In genomic region chr12:47811581-47812484, GRCh38 we compare ENCODE assay signal across 8 cellular contexts. TPM values are rescaled to one million over a fixed set of nuclear protein-coding genes. Genes with fewer than 3 reads are reported as not detected.
DNase-seq lines count a peak whose midpoint lies in the region; ATAC-seq and TF ChIP-seq lines count a peak whose summit lies in the region.

No MANE protein-coding gene starts in this region.

- peak overlapping the region; percentile 94 to 99 (median 98) for H3K27ac Mint-ChIP-seq in naive thymus-derived CD8-positive, alpha-beta T cell

- no peak for TF ChIP-seq CTCF in AG10803 (conservative IDR thresholded peaks at IDR 0.05; ENCODE audit: low read length)

- peak overlapping the region; percentile 81 to 99 (median 88) for H3K4me3 Mint-ChIP-seq in naive thymus-derived CD8-positive, alpha-beta T cell

- peak overlapping the region; percentile 77 for H3K27ac ChIP-seq in ectodermal cell (ENCODE audit: insufficient read depth, low read depth, low read length, poor library complexity, severe bottlenecking)

- peak; percentile 80 for DNase-seq in AG10803 (ENCODE audit: low read depth)
- DNase-seq in NCI-H226: peak; percentile 84
- DNase-seq in naive thymus-derived CD8-positive, alpha-beta T cell: no peak
- no peak for DNase-seq in GDM1 (lab: John Stamatoyannopoulos, UW)
- DNase-seq in DMS53 treated with DMSO at 0.1 percent for 48 hours (lab: John Stamatoyannopoulos, UW; ENCODE audit: unreplicated experiment): no peak

- POLR2A ChIA-PET in naive thymus-derived CD8-positive, alpha-beta T cell (lab: Charles Lee): interaction anchor here (0.5 to 22.6 kb wide), 15 partner anchors 7 to 392 kb away, joined by 3 to 514 read pairs (median 8); partner anchors contain the start of genes ASB8, HDAC7 and RPAP3

- H3K9me3 ChIP-seq in ectodermal cell (ENCODE audit: control insufficient read depth, low read length): no peaks in the 10 kb centered on the region

- no peaks in the 10 kb centered on the region for H3K36me3 ChIP-seq in ectodermal cell (ENCODE audit: control insufficient read depth, insufficient read depth, low read length)

- H3K4me3 ChIP-seq in AG10803 (ENCODE audit: low read length) (peak overlapping the region; percentile 24), ectodermal cell (ENCODE audit: insufficient read depth, low read depth, low read length) (no peak overlapping the region)

- no peak for ATAC-seq in naive thymus-derived CD8-positive, alpha-beta T cell
- ATAC-seq in GM18502 (IDR thresholded peaks at IDR 0.05; ENCODE audit: poor library complexity, unreplicated experiment) (no peak), HG02885 (IDR thresholded peaks at IDR 0.05; ENCODE audit: poor library complexity, unreplicated experiment) (no peak)

- peaks cover 59% of the 10 kb centered on the region for H3K4me1 ChIP-seq in ectodermal cell (ENCODE audit: control insufficient read depth, insufficient read depth, low read length)

- H3K27me3 Mint-ChIP-seq in naive thymus-derived CD8-positive, alpha-beta T cell: no peaks in the 10 kb centered on the region

- no peaks in the 10 kb centered on the region for H3K27me3 ChIP-seq in ectodermal cell (ENCODE audit: control insufficient read depth, insufficient read depth, low read length, poor library complexity, severe bottlenecking)

- peaks cover 56 to 97% (median 94%) of the 10 kb centered on the region in 4 donors for H3K4me1 Mint-ChIP-seq in naive thymus-derived CD8-positive, alpha-beta T cell

- H3K9me3 Mint-ChIP-seq in naive thymus-derived CD8-positive, alpha-beta T cell: no peaks in the 10 kb centered on the region

- 90 to 92% methylated on average over 13 to 14 of the region's 14 CpGs for WGBS in ectodermal cell, 2 experiments

- peaks cover 0 to 2% (median 0%) of the 10 kb centered on the region in 3 donors for H3K36me3 Mint-ChIP-seq in naive thymus-derived CD8-positive, alpha-beta T cell

RNA-seq across cellular contexts. Expression of gene HDAC7, which starts 7.9 kb away (rescaled TPM):
- polyA plus RNA-seq in ectodermal cell (2013, experiment 1 of 4): 50.9 TPM
- 44.3 TPM for polyA plus RNA-seq in ectodermal cell (2013, experiment 2 of 4)
- polyA plus RNA-seq in ectodermal cell (2013, experiment 3 of 4): 32.5 TPM
- 37.2 TPM for polyA plus RNA-seq in ectodermal cell (2013, experiment 4 of 4)
- 100 to 1,000 TPM; 160 to 165 TPM for total RNA-seq in naive thymus-derived CD8-positive, alpha-beta T cell
- 10 to 100 TPM; 10.2 to 30.5 (median 14.3) TPM for polyA plus RNA-seq in naive thymus-derived CD8-positive, alpha-beta T cell

RNA-seq across cellular contexts. Expression of gene SLC48A1, which starts 38.8 kb away (rescaled TPM):
- polyA plus RNA-seq in ectodermal cell (2013, experiment 1 of 4): 15.3 TPM
- 14.6 TPM for polyA plus RNA-seq in ectodermal cell (2013, experiment 2 of 4)
- 11.3 TPM for polyA plus RNA-seq in ectodermal cell (2013, experiment 3 of 4)
- polyA plus RNA-seq in ectodermal cell (2013, experiment 4 of 4): 13.5 TPM
- total RNA-seq in naive thymus-derived CD8-positive, alpha-beta T cell: 10 to 100 TPM; 11.5 to 12.8 TPM
- 10 to 100 TPM in 1 of 3 donors, 1 to 10 TPM in 2; 9.4 to 11.6 (median 9.7) TPM for polyA plus RNA-seq in naive thymus-derived CD8-positive, alpha-beta T cell

RNA-seq across cellular contexts. Expression of gene RAPGEF3, which starts 53.2 kb away (rescaled TPM):
- polyA plus RNA-seq in ectodermal cell (2013, experiment 1 of 4): 1.1 TPM
- polyA plus RNA-seq in ectodermal cell (2013, experiment 2 of 4): 1.1 TPM
- 2.0 TPM for polyA plus RNA-seq in ectodermal cell (2013, experiment 3 of 4)
- polyA plus RNA-seq in ectodermal cell (2013, experiment 4 of 4): 1.8 TPM
- total RNA-seq in naive thymus-derived CD8-positive, alpha-beta T cell: under 1 TPM; 0.63 to 0.65 TPM
- under 1 TPM; 0.08 to 0.27 (median 0.12) TPM for polyA plus RNA-seq in naive thymus-derived CD8-positive, alpha-beta T cell

Comparison
In these comparisons a context has a peak if more than half of its experiments do, and no peak if none do; other contexts are left out.
1. DNase-seq: peak in AG10803 (single experiment) and NCI-H226 (single experiment); none in naive thymus-derived CD8-positive, alpha-beta T cell (0 of 10), GDM1 (single experiment) and DMS53 treated with DMSO at 0.1 percent for 48 hours (single experiment).